In genomic region chr14:95486875-95487668, GRCh38 we compare ENCODE assay signal across 14 cellular contexts. TPM values are rescaled to one million over a fixed set of nuclear protein-coding genes. Genes with fewer than 3 reads are reported as not detected.
DNase-seq lines count a peak whose midpoint lies in the region; ATAC-seq, FAIRE-seq and TF ChIP-seq lines count a peak whose summit lies in the region.
"Had no signal": no experiment of that assay in that cellular context is flagged by ENCODE, and none has a peak within 500 bp of the region (broad histone marks: within the 10 kb centered on the region; RNA-seq: fewer than 3 reads in every experiment).

No MANE protein-coding gene starts in this region.

- H3K9me2 ChIP-seq in MM.1S (replicated peaks; ENCODE audit: insufficient read depth, low read length) = no peaks in the 10 kb centered on the region

- peaks cover 81% of the 10 kb centered on the region for H3K79me2 ChIP-seq in MM.1S (ENCODE audit: low read length)

- peak overlapping the region; percentile 60 for H3K27ac Mint-ChIP-seq in T-helper 2 cell treated with Interferon-gamma antibody and Interleukin-4, amounts not matched to agents 5 μg/mL and 100 μg/mL, for 36 hours
- peak overlapping the region; percentile 10 for H3K27ac Mint-ChIP-seq in activated T-helper 1 cell treated with anti-CD3 and anti-CD28 coated beads, Interleukin-12 subunit alpha, Interleukin-12 subunit beta, Interleukin-2, Interleukin-4 antibody, amounts not matched to agents 30 ng/mL and 10 ng/mL and 1 ng/mL, durations not matched to agents 14 hours and 24 hours and 36 hours
- peak overlapping the region; percentile 92 for H3K27ac Mint-ChIP-seq in stimulated activated naive B cell treated with anti-CD40 and anti-IgM and Interleukin-4, amounts not matched to agents 10 μg/mL and 1 μg/mL and 100 μg/mL, for 72 hours
- H3K27ac Mint-ChIP-seq in activated T-helper 2 cell treated with anti-CD3 and anti-CD28 coated beads, Interferon-gamma antibody, Interleukin-2, Interleukin-4, amounts not matched to agents 10 μg/mL and 5 μg/mL and 100 μg/mL, durations not matched to agents 14 hours and 24 hours and 36 hours = no peak overlapping the region

- no peak for TF ChIP-seq CTCF in MM.1S (IDR thresholded peaks at IDR 0.05; ENCODE audit: low read length)

- peak overlapping the region; percentile 94 for H3K27ac ChIP-seq in MM.1S (ENCODE audit: low read length)
- H3K27ac ChIP-seq: foreskin keratinocyte, HL-60 had no signal

- H3K4me3 Mint-ChIP-seq in T-helper 2 cell treated with Interferon-gamma antibody and Interleukin-4, amounts not matched to agents 5 μg/mL and 100 μg/mL, for 36 hours = no peak overlapping the region
- H3K4me3 Mint-ChIP-seq in activated T-helper 1 cell treated with anti-CD3 and anti-CD28 coated beads, Interleukin-12 subunit alpha, Interleukin-12 subunit beta, Interleukin-2, Interleukin-4 antibody, amounts not matched to agents 30 ng/mL and 10 ng/mL and 1 ng/mL, durations not matched to agents 14 hours and 24 hours and 36 hours = no peak overlapping the region
- H3K4me3 Mint-ChIP-seq in stimulated activated naive B cell treated with anti-CD40 and anti-IgM and Interleukin-4, amounts not matched to agents 10 μg/mL and 1 μg/mL and 100 μg/mL, for 72 hours = peak overlapping the region; percentile 1 to 43
- no peak overlapping the region for H3K4me3 Mint-ChIP-seq in activated T-helper 2 cell treated with anti-CD3 and anti-CD28 coated beads, Interferon-gamma antibody, Interleukin-2, Interleukin-4, amounts not matched to agents 10 μg/mL and 5 μg/mL and 100 μg/mL, durations not matched to agents 14 hours and 24 hours and 36 hours (ENCODE audit: low read depth)

- no peak overlapping the region for H2AFZ ChIP-seq in MM.1S (ENCODE audit: low read length)

- peaks cover 5% of the 10 kb centered on the region for H3K4me1 Mint-ChIP-seq in T-helper 2 cell treated with Interferon-gamma antibody and Interleukin-4, amounts not matched to agents 5 μg/mL and 100 μg/mL, for 36 hours (ENCODE audit: low read depth)
- peaks cover 34% of the 10 kb centered on the region for H3K4me1 Mint-ChIP-seq in activated T-helper 1 cell treated with anti-CD3 and anti-CD28 coated beads, Interleukin-12 subunit alpha, Interleukin-12 subunit beta, Interleukin-2, Interleukin-4 antibody, amounts not matched to agents 30 ng/mL and 10 ng/mL and 1 ng/mL, durations not matched to agents 14 hours and 24 hours and 36 hours (ENCODE audit: low read depth)
- H3K4me1 Mint-ChIP-seq in stimulated activated naive B cell treated with anti-CD40 and anti-IgM and Interleukin-4, amounts not matched to agents 10 μg/mL and 1 μg/mL and 100 μg/mL, for 72 hours = peaks cover 63 to 84% of the 10 kb centered on the region in 2 donors
- H3K4me1 Mint-ChIP-seq in activated T-helper 2 cell treated with anti-CD3 and anti-CD28 coated beads, Interferon-gamma antibody, Interleukin-2, Interleukin-4, amounts not matched to agents 10 μg/mL and 5 μg/mL and 100 μg/mL, durations not matched to agents 14 hours and 24 hours and 36 hours (ENCODE audit: low read depth) = peaks cover 15% of the 10 kb centered on the region

- no peaks in the 10 kb centered on the region for H3K27me3 Mint-ChIP-seq in T-helper 2 cell treated with Interferon-gamma antibody and Interleukin-4, amounts not matched to agents 5 μg/mL and 100 μg/mL, for 36 hours (ENCODE audit: low read depth)
- H3K27me3 Mint-ChIP-seq in activated T-helper 1 cell treated with anti-CD3 and anti-CD28 coated beads, Interleukin-12 subunit alpha, Interleukin-12 subunit beta, Interleukin-2, Interleukin-4 antibody, amounts not matched to agents 30 ng/mL and 10 ng/mL and 1 ng/mL, durations not matched to agents 14 hours and 24 hours and 36 hours (ENCODE audit: insufficient read depth) = no peaks in the 10 kb centered on the region
- no peaks in the 10 kb centered on the region for H3K27me3 Mint-ChIP-seq in stimulated activated naive B cell treated with anti-CD40 and anti-IgM and Interleukin-4, amounts not matched to agents 10 μg/mL and 1 μg/mL and 100 μg/mL, for 72 hours
- H3K27me3 Mint-ChIP-seq in activated T-helper 2 cell treated with anti-CD3 and anti-CD28 coated beads, Interferon-gamma antibody, Interleukin-2, Interleukin-4, amounts not matched to agents 10 μg/mL and 5 μg/mL and 100 μg/mL, durations not matched to agents 14 hours and 24 hours and 36 hours (ENCODE audit: low read depth) = no peaks in the 10 kb centered on the region

- FAIRE-seq in urothelium cell line (lab: Jason Lieb, UNC) = no peak

- peak overlapping the region; percentile 71 for H3K4me2 ChIP-seq in MM.1S (ENCODE audit: low read depth, low read length)

- H3F3A ChIP-seq in MM.1S (ENCODE audit: insufficient read depth, low read length) = peaks cover 15% of the 10 kb centered on the region

- no peaks in the 10 kb centered on the region for H3K9me3 Mint-ChIP-seq in T-helper 2 cell treated with Interferon-gamma antibody and Interleukin-4, amounts not matched to agents 5 μg/mL and 100 μg/mL, for 36 hours
- peaks cover 4% of the 10 kb centered on the region for H3K9me3 Mint-ChIP-seq in activated T-helper 1 cell treated with anti-CD3 and anti-CD28 coated beads, Interleukin-12 subunit alpha, Interleukin-12 subunit beta, Interleukin-2, Interleukin-4 antibody, amounts not matched to agents 30 ng/mL and 10 ng/mL and 1 ng/mL, durations not matched to agents 14 hours and 24 hours and 36 hours
- H3K9me3 Mint-ChIP-seq in stimulated activated naive B cell treated with anti-CD40 and anti-IgM and Interleukin-4, amounts not matched to agents 10 μg/mL and 1 μg/mL and 100 μg/mL, for 72 hours = peaks cover 0 to 2% of the 10 kb centered on the region in 2 donors
- peaks cover 4% of the 10 kb centered on the region for H3K9me3 Mint-ChIP-seq in activated T-helper 2 cell treated with anti-CD3 and anti-CD28 coated beads, Interferon-gamma antibody, Interleukin-2, Interleukin-4, amounts not matched to agents 10 μg/mL and 5 μg/mL and 100 μg/mL, durations not matched to agents 14 hours and 24 hours and 36 hours

- no peak overlapping the region; the same call in 1 of the 2 replicates for H3K4me3 ChIP-seq in MM.1S (ENCODE audit: low read length)

- no peak for DNase-seq in T-helper 2 cell treated with Interferon-gamma antibody and Interleukin-4, amounts not matched to agents 5 μg/mL and 100 μg/mL, for 36 hours (ENCODE audit: low spot score)
- DNase-seq in T-helper 2 cell (no peak), MM.1S (peak; percentile 69), urothelium cell line (ENCODE audit: low spot score) (no peak)
- no peak for DNase-seq in activated T-helper 1 cell treated with anti-CD3 and anti-CD28 coated beads, Interleukin-12 subunit alpha, Interleukin-12 subunit beta, Interleukin-2, Interleukin-4 antibody, amounts not matched to agents 30 ng/mL and 10 ng/mL and 1 ng/mL, durations not matched to agents 14 hours and 24 hours and 36 hours (ENCODE audit: low spot score)
- DNase-seq in stimulated activated naive B cell treated with anti-CD40 and anti-IgM and Interleukin-4, amounts not matched to agents 10 μg/mL and 1 μg/mL and 100 μg/mL, for 72 hours = no peak
- no peak for DNase-seq in activated effector memory CD4-positive, alpha-beta T cell treated with Interleukin-2 at 50 U/mL for 16 hours
- DNase-seq in activated T-helper 2 cell treated with anti-CD3 and anti-CD28 coated beads, Interferon-gamma antibody, Interleukin-2, Interleukin-4, amounts not matched to agents 10 μg/mL and 5 μg/mL and 100 μg/mL, durations not matched to agents 14 hours and 24 hours and 36 hours (ENCODE audit: low spot score) = no peak
- DNase-seq: amniotic stem cell, DMS79 treated with DMSO at 0.1 percent for 48 hours, foreskin keratinocyte, OCI-M1, trophoblast cell had no signal

- ATAC-seq in stimulated activated naive B cell treated with anti-CD40 and anti-IgM and Interleukin-4, amounts not matched to agents 10 μg/mL and 1 μg/mL and 100 μg/mL, for 72 hours (replicated peaks) = peak; percentile 85 to 90
- ATAC-seq: foreskin keratinocyte had no signal

- no peaks in the 10 kb centered on the region for H3K36me3 ChIP-seq in MM.1S (replicated peaks; ENCODE audit: insufficient read depth, low read length)

- no peaks in the 10 kb centered on the region for H4K20me1 ChIP-seq in MM.1S (ENCODE audit: insufficient read depth, low read length)

- H3K9ac ChIP-seq in MM.1S (ENCODE audit: low read length) = peak overlapping the region; percentile 54; the same call in 1 of the 2 replicates

- H3K4me1 ChIP-seq in MM.1S (ENCODE audit: low read length) = peaks cover 39% of the 10 kb centered on the region

- intact Hi-C loops in activated T-helper 1 cell treated with anti-CD3 and anti-CD28 coated beads, Interleukin-12 subunit alpha, Interleukin-12 subunit beta, Interleukin-2, Interleukin-4 antibody, amounts not matched to agents 30 ng/mL and 10 ng/mL and 1 ng/mL, durations not matched to agents 14 hours and 24 hours and 36 hours (cut with micrococcal nuclease) = no loop called here
- intact Hi-C loops in activated T-helper 2 cell treated with anti-CD3 and anti-CD28 coated beads, Interferon-gamma antibody, Interleukin-2, Interleukin-4, amounts not matched to agents 10 μg/mL and 5 μg/mL and 100 μg/mL, durations not matched to agents 14 hours and 24 hours and 36 hours (cut with micrococcal nuclease) = no loop called here

- peaks cover 16% of the 10 kb centered on the region for H3K36me3 Mint-ChIP-seq in T-helper 2 cell treated with Interferon-gamma antibody and Interleukin-4, amounts not matched to agents 5 μg/mL and 100 μg/mL, for 36 hours (ENCODE audit: low read depth)
- peaks cover 25% of the 10 kb centered on the region for H3K36me3 Mint-ChIP-seq in activated T-helper 1 cell treated with anti-CD3 and anti-CD28 coated beads, Interleukin-12 subunit alpha, Interleukin-12 subunit beta, Interleukin-2, Interleukin-4 antibody, amounts not matched to agents 30 ng/mL and 10 ng/mL and 1 ng/mL, durations not matched to agents 14 hours and 24 hours and 36 hours (ENCODE audit: low read depth)
- H3K36me3 Mint-ChIP-seq in stimulated activated naive B cell treated with anti-CD40 and anti-IgM and Interleukin-4, amounts not matched to agents 10 μg/mL and 1 μg/mL and 100 μg/mL, for 72 hours = peaks cover 24 to 47% of the 10 kb centered on the region in 2 donors
- H3K36me3 Mint-ChIP-seq in activated T-helper 2 cell treated with anti-CD3 and anti-CD28 coated beads, Interferon-gamma antibody, Interleukin-2, Interleukin-4, amounts not matched to agents 10 μg/mL and 5 μg/mL and 100 μg/mL, durations not matched to agents 14 hours and 24 hours and 36 hours (ENCODE audit: low read depth) = peaks cover 25% of the 10 kb centered on the region

- no peaks in the 10 kb centered on the region for H3K27me3 ChIP-seq in MM.1S (replicated peaks; ENCODE audit: insufficient read depth, low read length)
- H3K27me3 ChIP-seq: foreskin keratinocyte had no signal

- H3K9me3 ChIP-seq in MM.1S (replicated peaks; ENCODE audit: insufficient read depth, low read length) = no peaks in the 10 kb centered on the region

RNA-seq across cellular contexts. Expression of gene SYNE3, which starts 29.4 kb away (rescaled TPM):
- total RNA-seq in activated T-helper 1 cell treated with anti-CD3 and anti-CD28 coated beads, Interleukin-12 subunit alpha, Interleukin-12 subunit beta, Interleukin-2, Interleukin-4 antibody, amounts not matched to agents 30 ng/mL and 10 ng/mL and 1 ng/mL, durations not matched to agents 14 hours and 24 hours and 36 hours = 42.6 and 44.1 TPM in 2 replicates
- 36.5 and 40.1 TPM in 2 replicates for total RNA-seq in activated T-helper 2 cell treated with anti-CD3 and anti-CD28 coated beads, Interferon-gamma antibody, Interleukin-2, Interleukin-4, amounts not matched to agents 10 μg/mL and 5 μg/mL and 100 μg/mL, durations not matched to agents 14 hours and 24 hours and 36 hours

RNA-seq across cellular contexts. Expression of gene GLRX5, which starts 47.8 kb away (rescaled TPM):
- 46.7 and 48.9 TPM in 2 replicates for total RNA-seq in activated T-helper 1 cell treated with anti-CD3 and anti-CD28 coated beads, Interleukin-12 subunit alpha, Interleukin-12 subunit beta, Interleukin-2, Interleukin-4 antibody, amounts not matched to agents 30 ng/mL and 10 ng/mL and 1 ng/mL, durations not matched to agents 14 hours and 24 hours and 36 hours
- 32.4 and 39.4 TPM in 2 replicates for total RNA-seq in activated T-helper 2 cell treated with anti-CD3 and anti-CD28 coated beads, Interferon-gamma antibody, Interleukin-2, Interleukin-4, amounts not matched to agents 10 μg/mL and 5 μg/mL and 100 μg/mL, durations not matched to agents 14 hours and 24 hours and 36 hours

Comparison
In these comparisons a context has a peak if more than half of its experiments do, and no peak if none do; other contexts are left out.
1. H3K4me3 Mint-ChIP-seq: peak in stimulated activated naive B cell treated with anti-CD40 and anti-IgM and Interleukin-4, amounts not matched to agents 10 μg/mL and 1 μg/mL and 100 μg/mL, for 72 hours (2 of 2); none in T-helper 2 cell treated with Interferon-gamma antibody and Interleukin-4, amounts not matched to agents 5 μg/mL and 100 μg/mL, for 36 hours (single experiment), activated T-helper 1 cell treated with anti-CD3 and anti-CD28 coated beads, Interleukin-12 subunit alpha, Interleukin-12 subunit beta, Interleukin-2, Interleukin-4 antibody, amounts not matched to agents 30 ng/mL and 10 ng/mL and 1 ng/mL, durations not matched to agents 14 hours and 24 hours and 36 hours (single experiment) and activated T-helper 2 cell treated with anti-CD3 and anti-CD28 coated beads, Interferon-gamma antibody, Interleukin-2, Interleukin-4, amounts not matched to agents 10 μg/mL and 5 μg/mL and 100 μg/mL, durations not matched to agents 14 hours and 24 hours and 36 hours (single experiment).